18 cellular contexts compared by ENCODE assay signal in genomic region chr10:72234560-72235095, GRCh38. TPM values are rescaled to one million over a fixed set of nuclear protein-coding genes. Genes with fewer than 3 reads are reported as not detected.
DNase-seq lines count a peak whose midpoint lies in the region; ATAC-seq and TF ChIP-seq lines count a peak whose summit lies in the region.
"Had no signal": no experiment of that assay in that cellular context is flagged by ENCODE, and none has a peak within 500 bp of the region (broad histone marks: within the 10 kb centered on the region; RNA-seq: fewer than 3 reads in every experiment).

No MANE protein-coding gene starts in this region.

- H3K36me3 ChIP-seq in cardiac muscle cell (peaks cover 32% of the 10 kb centered on the region), stomach (peaks cover 37 to 84% (median 75%) of the 10 kb centered on the region in 4 donors)

- intact Hi-C loops in left ventricle myocardium superior (cut with micrococcal nuclease), result no loop called here
- intact Hi-C loops in stomach (cut with DNase I; ENCODE audit: low total_unique reads), result no loop called here

- no peak for TF ChIP-seq POLR2A in stomach (IDR thresholded peaks at IDR 0.05)

- DNase-seq in cardiac muscle cell (ENCODE audit: low read depth in 1 of 2, low spot score in 1 of 2) (no peak), left ventricle myocardium superior (no peak), NCI-H69 (lab: John Stamatoyannopoulos, UW) (peak; percentile 60), stomach (peak; percentile 32), islet precursor cell (no peak)
- DNase-seq in stimulated activated naive CD4-positive, alpha-beta T cell (lab: John Stamatoyannopoulos, UW), result no peak
- DNase-seq: ACHN, AML-193, COR-L47, DMS153, H9, Kasumi-1, NCI-H1436 treated with DMSO at 0.1 percent for 48 hours, NCI-H446, SHP77 treated with DMSO at 0.1 percent for 48 hours had no signal

- H3K9me3 ChIP-seq in cardiac muscle cell (ENCODE audit: low read depth), result no peaks in the 10 kb centered on the region
- H3K9me3 ChIP-seq in stomach, result no peaks in the 10 kb centered on the region

- peaks cover 2% of the 10 kb centered on the region for H3K4me1 ChIP-seq in cardiac muscle cell (ENCODE audit: low read depth)
- peaks cover 4 to 22% (median 11%) of the 10 kb centered on the region in 4 donors for H3K4me1 ChIP-seq in stomach

- no peak for TF ChIP-seq EP300 in stomach (IDR thresholded peaks at IDR 0.05)

- WGBS in stomach, 5 donors, result 56 to 69% (median 61%) methylated on average over 6 of the region's 6 CpGs

- H3K27me3 ChIP-seq in cardiac muscle cell, result no peaks in the 10 kb centered on the region
- no peaks in the 10 kb centered on the region for H3K27me3 ChIP-seq in stomach

- TF ChIP-seq CTCF in cardiac muscle cell (IDR thresholded peaks at IDR 0.05; ENCODE audit: low read depth, low read length) (no peak), stomach (IDR thresholded peaks at IDR 0.05) (no peak)

- H3K4me3 ChIP-seq in cardiac muscle cell (no peak overlapping the region), stomach (no peak overlapping the region)

- ATAC-seq in left ventricle myocardium superior (no peak), esophagus mucosa (peak; percentile 57)
- ATAC-seq: SK-N-SH treated with all-trans-retinoic acid at 6 μM for 48 hours had no signal

- H3K27ac ChIP-seq in cardiac muscle cell (peak overlapping the region; percentile 62), stomach (peak overlapping the region in 4 of 5 donors; percentile 13 to 39 (median 28))
- H3K27ac ChIP-seq: HL-60 had no signal

RNA-seq across cellular contexts. Expression of gene ASCC1, which starts 18.6 kb away (rescaled TPM):
- total RNA-seq in cardiac muscle cell, result 41.3 and 47.9 TPM in 2 replicates
- 58.4 and 61.0 TPM in 2 replicates for polyA plus RNA-seq in cardiac muscle cell
- total RNA-seq in left ventricle myocardium superior, result 34.7 TPM
- 23.5 TPM for total RNA-seq in esophagus mucosa
- total RNA-seq in stomach, result 100 to 1,000 TPM in 1 of 5 donors, 10 to 100 TPM in 2, 1 to 10 TPM in 2; 4.3 to 142 (median 19.4) TPM
- 10 to 100 TPM in 2 of 3 donors, 1 to 10 TPM in 1; 8.4 to 14.7 (median 12.5) TPM for polyA plus RNA-seq in stomach

RNA-seq across cellular contexts. Expression of gene ANAPC16, which starts 18.8 kb away (rescaled TPM):
- 92.2 and 103 TPM in 2 replicates for total RNA-seq in cardiac muscle cell
- polyA plus RNA-seq in cardiac muscle cell, result 242 and 283 TPM in 2 replicates
- total RNA-seq in left ventricle myocardium superior, result 260 TPM
- total RNA-seq in esophagus mucosa, result 64.4 TPM
- 100 to 1,000 TPM in 2 of 5 donors, 10 to 100 TPM in 3; 12.7 to 104 (median 68.8) TPM for total RNA-seq in stomach
- 100 to 1,000 TPM; 164 to 231 (median 170) TPM for polyA plus RNA-seq in stomach

RNA-seq across cellular contexts. Expression of gene DDIT4, which starts 39.1 kb away (rescaled TPM):
- 213 and 227 TPM in 2 replicates for total RNA-seq in cardiac muscle cell
- polyA plus RNA-seq in cardiac muscle cell, result 210 and 276 TPM in 2 replicates
- total RNA-seq in left ventricle myocardium superior, result 64.2 TPM
- 417 TPM for total RNA-seq in esophagus mucosa
- 100 to 1,000 TPM in 4 of 5 donors, 10 to 100 TPM in 1; 89.9 to 188 (median 154) TPM for total RNA-seq in stomach
- polyA plus RNA-seq in stomach, result 100 to 1,000 TPM; 122 to 176 (median 170) TPM

Comparison
In these comparisons a context has a peak if more than half of its experiments do, and no peak if none do; other contexts are left out.
1. DNase-seq: peak in NCI-H69 (single experiment) and stomach (single experiment); none in cardiac muscle cell (0 of 2), left ventricle myocardium superior (single experiment), islet precursor cell (single experiment) and stimulated activated naive CD4-positive, alpha-beta T cell (0 of 6).